ENCODE assay signal across 1 cellular context in genomic region chr19:14503285-14503684, GRCh38.
TF ChIP-seq lines count a peak whose summit lies in the region.

No MANE protein-coding gene starts in this region.

TF ChIP-seq in A549, 52 proteins besides CTCF, POLR2A, EP300 and RAD21 (continued from another document):
- TF ChIP-seq PBX3 (IDR thresholded peaks at IDR 0.05) (no peak), HOXB5 (CRISPR knock-in tag; IDR thresholded peaks at IDR 0.05) (no peak), RARB (CRISPR knock-in tag; IDR thresholded peaks at IDR 0.05) (no peak), SMC3 (IDR thresholded peaks at IDR 0.05) (no peak), MAZ (IDR thresholded peaks at IDR 0.05; ENCODE audit: borderline replicate concordance, low read depth, low read length) (no peak), TFCP2L1 (CRISPR knock-in tag; IDR thresholded peaks at IDR 0.05) (no peak), CHD4 (IDR thresholded peaks at IDR 0.05; ENCODE audit: borderline replicate concordance) (no peak), CEBPB (IDR thresholded peaks at IDR 0.05) (no peak), HDAC2 (IDR thresholded peaks at IDR 0.05) (no peak), RFX5 (IDR thresholded peaks at IDR 0.05) (no peak), NR3C1 (IDR thresholded peaks at IDR 0.05) (no peak), FOSL2 (IDR thresholded peaks at IDR 0.05) (no peak), FOSL2 (CRISPR knock-in tag; IDR thresholded peaks at IDR 0.05) (no peak)
